In genomic region chr17:13510062-13510461, GRCh38 we compare ENCODE assay signal across 1 cellular context.
TF ChIP-seq lines count a peak whose summit lies in the region.

No MANE protein-coding gene starts in this region.

TF ChIP-seq in H1, 55 proteins besides CTCF, POLR2A, EP300 and RAD21 (continued from another document):
- no peak for TF ChIP-seq CBX8 (IDR thresholded peaks at IDR 0.05; ENCODE audit: borderline replicate concordance, low read depth, low read length)
